Comparison of ENCODE assay signal across 1 cellular context in genomic region chr1:212958175-212958574, GRCh38.
TF ChIP-seq lines count a peak whose summit lies in the region.

No MANE protein-coding gene starts in this region.

TF ChIP-seq in GM12878, 131 proteins besides CTCF, POLR2A, EP300 and RAD21:
- TF ChIP-seq CREM (IDR thresholded peaks at IDR 0.05; ENCODE audit: low read depth) (peak; percentile 70; the same call in 1 of the 2 replicates), EED (IDR thresholded peaks at IDR 0.05; ENCODE audit: low read depth) (peak; percentile 96), SP1 (IDR thresholded peaks at IDR 0.05; ENCODE audit: low read depth, low read length) (peak; percentile 10), JUNB (IDR thresholded peaks at IDR 0.05) (no peak), CHD2 (IDR thresholded peaks at IDR 0.05; ENCODE audit: borderline replicate concordance, low read depth, low read length) (peak; percentile 63; the same call in 1 of the 2 replicates), FOXM1 (IDR thresholded peaks at IDR 0.05; ENCODE audit: low read depth, low read length) (no peak), ETV6 (conservative IDR thresholded peaks at IDR 0.05 in 1 of 2, IDR thresholded peaks at IDR 0.05 in 1 of 2; ENCODE audit: borderline replicate concordance in 1 of 2, low read depth in 1 of 2) (peak in 1 of 2 experiments; percentile 34; a peak in 1 of 4 replicates), ZBED1 (IDR thresholded peaks at IDR 0.05; ENCODE audit: borderline replicate concordance) (no peak), MTA2 (IDR thresholded peaks at IDR 0.05; ENCODE audit: low read depth) (0 out of 2 replicates have a peak, but pooled peaks have one; percentile 35), MEF2B (IDR thresholded peaks at IDR 0.05; ENCODE audit: partially characterized antibody, poor library complexity, severe bottlenecking) (peak; percentile 71), NR2C2 (IDR thresholded peaks at IDR 0.05; ENCODE audit: borderline replicate concordance, control insufficient read depth, insufficient read length, low read depth) (no peak), ATF7 (IDR thresholded peaks at IDR 0.05; ENCODE audit: low read depth) (peak; percentile 88), NFIC (IDR thresholded peaks at IDR 0.05; ENCODE audit: low read depth, low read length) (no peak), TCF12 (IDR thresholded peaks at IDR 0.05; ENCODE audit: low read depth, low read length) (peak; percentile 59; the same call in 1 of the 2 replicates), SMC3 (IDR thresholded peaks at IDR 0.05; ENCODE audit: borderline replicate concordance, low read length) (peak; percentile 4; the same call in 1 of the 2 replicates), PML (IDR thresholded peaks at IDR 0.05; ENCODE audit: low read length) (no peak), YY1 (IDR thresholded peaks at IDR 0.05; ENCODE audit: low read depth, low read length) (0 out of 2 replicates have a peak, but pooled peaks have one; percentile 36), TBL1XR1 (IDR thresholded peaks at IDR 0.05; ENCODE audit: low read depth, low read length) (0 out of 2 replicates have a peak, but pooled peaks have one; percentile 65), BCL3 (IDR thresholded peaks at IDR 0.05; ENCODE audit: borderline replicate concordance, insufficient read depth, low read depth, low read length, poor library complexity, severe bottlenecking) (peak; percentile 26), MYB (IDR thresholded peaks at IDR 0.05; ENCODE audit: borderline replicate concordance, low read depth, low read length) (no peak), CBFB (IDR thresholded peaks at IDR 0.05; ENCODE audit: low read depth) (0 out of 2 replicates have a peak, but pooled peaks have one; percentile 58), MEF2A (IDR thresholded peaks at IDR 0.05; ENCODE audit: insufficient read depth, low read depth, low read length) (peak; percentile 65; the same call in 1 of the 2 replicates), IKZF2 (IDR thresholded peaks at IDR 0.05) (peak; percentile 73 to 78), PAX5 (IDR thresholded peaks at IDR 0.05; ENCODE audit: borderline replicate concordance, low read depth, low read length) (peak; percentile 56; the same call in 1 of the 2 replicates), GATAD2B (conservative IDR thresholded peaks at IDR 0.05; ENCODE audit: low read depth) (peak; percentile 73; the same call in 1 of the 2 replicates), SMARCA5 (IDR thresholded peaks at IDR 0.05) (no peak), IKZF1 (conservative IDR thresholded peaks at IDR 0.05) (peak; percentile 89), ESRRA (IDR thresholded peaks at IDR 0.05; ENCODE audit: low read length) (no peak), TARDBP (IDR thresholded peaks at IDR 0.05; ENCODE audit: borderline replicate concordance) (no peak), GABPA (IDR thresholded peaks at IDR 0.05; ENCODE audit: low read depth) (no peak)
